ENCODE assay signal across 8 cellular contexts in genomic region chr4:73068496-73069337, GRCh38. TPM values are rescaled to one million over a fixed set of nuclear protein-coding genes. Genes with fewer than 3 reads are reported as not detected.
A peak's percentile ranks its signal among the peaks of the same experiment; 100 is the strongest.
DNase-seq lines count a peak whose midpoint lies in the region; ATAC-seq and TF ChIP-seq lines count a peak whose summit lies in the region.

No MANE protein-coding gene starts in this region.

- TF ChIP-seq CTCF in GM23338 (conservative IDR thresholded peaks at IDR 0.05; ENCODE audit: low read depth in 2 of 2) (no peak), VCaP (conservative IDR thresholded peaks at IDR 0.05) (no peak), neural crest cell (conservative IDR thresholded peaks at IDR 0.05) (peak; percentile 22)

- H3K9me3 Mint-ChIP-seq in GM23338 = no peaks in the 10 kb centered on the region; the same call in 2 of the 3 replicates
- no peaks in the 10 kb centered on the region for H3K9me3 Mint-ChIP-seq in neural crest cell

- H3K27me3 ChIP-seq in GM23338 (ENCODE audit: insufficient read depth) = no peaks in the 10 kb centered on the region
- H3K27me3 ChIP-seq in MG63 = no peaks in the 10 kb centered on the region

- peak overlapping the region; percentile 99 for H3K27ac Mint-ChIP-seq in GM23338
- peak overlapping the region; percentile 99 for H3K27ac Mint-ChIP-seq in neural crest cell (ENCODE audit: unreplicated experiment)

- H3K36me3 ChIP-seq in GM23338 (ENCODE audit: insufficient read depth) (0 out of 2 replicates have a peak, but pooled peaks cover 3% of the 10 kb centered on the region), MG63 (peaks cover 13% of the 10 kb centered on the region)

- no peaks in the 10 kb centered on the region for H3K9me3 ChIP-seq in MG63

- peak overlapping the region; percentile 79 for H3K4me2 ChIP-seq in GM23338

- no peaks in the 10 kb centered on the region for H3F3A ChIP-seq in GM23338 (replicated peaks; ENCODE audit: low read depth)

- no peaks in the 10 kb centered on the region for H3K4me1 ChIP-seq in GM23338 (ENCODE audit: insufficient read depth)

- peak overlapping the region; percentile 93 for H3K27ac ChIP-seq in GM23338 (ENCODE audit: low read depth)
- peak overlapping the region; percentile 94 for H3K27ac ChIP-seq in VCaP

- peak; percentile 5 for ATAC-seq in GM23338

- H3K36me3 Mint-ChIP-seq in GM23338 (ENCODE audit: low read depth) = peaks cover 15% of the 10 kb centered on the region
- H3K36me3 Mint-ChIP-seq in neural crest cell (ENCODE audit: low read depth) = peaks cover 7% of the 10 kb centered on the region

- H3K4me1 Mint-ChIP-seq in GM23338 (peaks cover 8% of the 10 kb centered on the region), neural crest cell (peaks cover 24% of the 10 kb centered on the region)

- H3K4me3 Mint-ChIP-seq in GM23338 = peak overlapping the region; percentile 79
- H3K4me3 Mint-ChIP-seq in neural crest cell = peak overlapping the region; percentile 88

- peak overlapping the region; percentile 24; the same call in 1 of the 2 replicates for H2AFZ ChIP-seq in GM23338

- no peaks in the 10 kb centered on the region for H4K20me1 ChIP-seq in GM23338 (replicated peaks; ENCODE audit: insufficient read depth)

- peaks cover 13% of the 10 kb centered on the region for H3K27me3 Mint-ChIP-seq in GM23338 (ENCODE audit: insufficient read depth, low read depth, poor library complexity)
- H3K27me3 Mint-ChIP-seq in neural crest cell (ENCODE audit: low read depth) = peaks cover 3% of the 10 kb centered on the region

- peaks cover 15% of the 10 kb centered on the region; the same call in 1 of the 2 replicates for H3K79me2 ChIP-seq in GM23338 (replicated peaks; ENCODE audit: insufficient read depth)

- DNase-seq in GM03348 (ENCODE audit: low spot score) = peak; percentile 15
- DNase-seq in GM23338 (ENCODE audit: low spot score) = peak; percentile 22
- DNase-seq in MG63 = no peak
- DNase-seq in fibroblast of peridontal ligament (ENCODE audit: extremely low read depth) = peak; percentile 45
- DNase-seq in neural crest cell (ENCODE audit: low read depth, low spot score) = peak; percentile 8
- DNase-seq in middle frontal gyrus (ENCODE audit: extremely low spot score, low spot score) = no peak
- DNase-seq in stimulated activated CD8-positive, alpha-beta memory T cell treated with anti-CD3 and anti-CD28 coated beads, Interleukin-4, amount 100 ng/mL, for 48 hours = no peak

- H3K4me3 ChIP-seq in GM23338 = peak overlapping the region; percentile 72
- peak overlapping the region; percentile 66 for H3K4me3 ChIP-seq in MG63

- H3K9me2 ChIP-seq in GM23338 (ENCODE audit: insufficient read depth) = no peaks in the 10 kb centered on the region

TF ChIP-seq in GM23338, 12 proteins besides CTCF, POLR2A, EP300 and RAD21 (continues in another document):
- no peak for TF ChIP-seq POLR2AphosphoS5 (IDR thresholded peaks at IDR 0.05; ENCODE audit: low read depth)
- TF ChIP-seq, protein P1, sequence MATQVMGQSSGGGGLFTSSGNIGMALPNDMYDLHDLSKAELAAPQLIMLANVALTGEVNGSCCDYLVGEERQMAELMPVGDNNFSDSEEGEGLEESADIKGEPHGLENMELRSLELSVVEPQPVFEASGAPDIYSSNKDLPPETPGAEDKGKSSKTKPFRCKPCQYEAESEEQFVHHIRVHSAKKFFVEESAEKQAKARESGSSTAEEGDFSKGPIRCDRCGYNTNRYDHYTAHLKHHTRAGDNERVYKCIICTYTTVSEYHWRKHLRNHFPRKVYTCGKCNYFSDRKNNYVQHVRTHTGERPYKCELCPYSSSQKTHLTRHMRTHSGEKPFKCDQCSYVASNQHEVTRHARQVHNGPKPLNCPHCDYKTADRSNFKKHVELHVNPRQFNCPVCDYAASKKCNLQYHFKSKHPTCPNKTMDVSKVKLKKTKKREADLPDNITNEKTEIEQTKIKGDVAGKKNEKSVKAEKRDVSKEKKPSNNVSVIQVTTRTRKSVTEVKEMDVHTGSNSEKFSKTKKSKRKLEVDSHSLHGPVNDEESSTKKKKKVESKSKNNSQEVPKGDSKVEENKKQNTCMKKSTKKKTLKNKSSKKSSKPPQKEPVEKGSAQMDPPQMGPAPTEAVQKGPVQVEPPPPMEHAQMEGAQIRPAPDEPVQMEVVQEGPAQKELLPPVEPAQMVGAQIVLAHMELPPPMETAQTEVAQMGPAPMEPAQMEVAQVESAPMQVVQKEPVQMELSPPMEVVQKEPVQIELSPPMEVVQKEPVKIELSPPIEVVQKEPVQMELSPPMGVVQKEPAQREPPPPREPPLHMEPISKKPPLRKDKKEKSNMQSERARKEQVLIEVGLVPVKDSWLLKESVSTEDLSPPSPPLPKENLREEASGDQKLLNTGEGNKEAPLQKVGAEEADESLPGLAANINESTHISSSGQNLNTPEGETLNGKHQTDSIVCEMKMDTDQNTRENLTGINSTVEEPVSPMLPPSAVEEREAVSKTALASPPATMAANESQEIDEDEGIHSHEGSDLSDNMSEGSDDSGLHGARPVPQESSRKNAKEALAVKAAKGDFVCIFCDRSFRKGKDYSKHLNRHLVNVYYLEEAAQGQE (IDR thresholded peaks at IDR 0.05; ENCODE audit: unreplicated experiment) = no peak
- no peak for TF ChIP-seq NANOG (IDR thresholded peaks at IDR 0.05; ENCODE audit: borderline replicate concordance)
- TF ChIP-seq ZNF114 (CRISPR knock-in tag; IDR thresholded peaks at IDR 0.05) = no peak
- no peak for TF ChIP-seq CREB1 (CRISPR knock-in tag; IDR thresholded peaks at IDR 0.05; ENCODE audit: low read depth)
- no peak for TF ChIP-seq ZNF331 (CRISPR knock-in tag; IDR thresholded peaks at IDR 0.05; ENCODE audit: low read depth)
- no peak for TF ChIP-seq EZH2phosphoT487 (IDR thresholded peaks at IDR 0.05; ENCODE audit: unreplicated experiment)
- no peak for TF ChIP-seq JUNB (IDR thresholded peaks at IDR 0.05; ENCODE audit: unreplicated experiment)
- TF ChIP-seq EZH2 (IDR thresholded peaks at IDR 0.05; ENCODE audit: low read depth, unreplicated experiment) = no peak
- no peak for TF ChIP-seq STAT1 (IDR thresholded peaks at IDR 0.05; ENCODE audit: unreplicated experiment)
- TF ChIP-seq, protein P2, sequence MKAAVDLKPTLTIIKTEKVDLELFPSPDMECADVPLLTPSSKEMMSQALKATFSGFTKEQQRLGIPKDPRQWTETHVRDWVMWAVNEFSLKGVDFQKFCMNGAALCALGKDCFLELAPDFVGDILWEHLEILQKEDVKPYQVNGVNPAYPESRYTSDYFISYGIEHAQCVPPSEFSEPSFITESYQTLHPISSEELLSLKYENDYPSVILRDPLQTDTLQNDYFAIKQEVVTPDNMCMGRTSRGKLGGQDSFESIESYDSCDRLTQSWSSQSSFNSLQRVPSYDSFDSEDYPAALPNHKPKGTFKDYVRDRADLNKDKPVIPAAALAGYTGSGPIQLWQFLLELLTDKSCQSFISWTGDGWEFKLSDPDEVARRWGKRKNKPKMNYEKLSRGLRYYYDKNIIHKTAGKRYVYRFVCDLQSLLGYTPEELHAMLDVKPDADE (IDR thresholded peaks at IDR 0.05) = no peak

RNA-seq across cellular contexts. Expression of gene COX18, which starts 0.8 kb away (rescaled TPM):
- 44.7 and 55.7 TPM in 2 replicates for total RNA-seq in GM23338 (2014; rRNA removed; shearing (Covaris generic))
- 9.6 and 10.5 TPM in 2 replicates for polyA plus RNA-seq in GM23338 (2016; fragmentation: Nextera tagmentation; extraction: Ambion mirVana)
- total RNA-seq in MG63 (2014; rRNA removed; shearing (Covaris generic); ENCODE audit: low replicate concordance) = 17.8 and 18.2 TPM in 2 replicates
- total RNA-seq in neural crest cell = 20.1 and 20.4 TPM in 2 replicates

Comparison
In these comparisons a context has a peak if more than half of its experiments do, and no peak if none do; other contexts are left out.
1. DNase-seq: peak in GM03348 (single experiment), GM23338 (single experiment), fibroblast of peridontal ligament (single experiment) and neural crest cell (single experiment); none in MG63 (single experiment), middle frontal gyrus (single experiment) and stimulated activated CD8-positive, alpha-beta memory T cell treated with anti-CD3 and anti-CD28 coated beads, Interleukin-4, amount 100 ng/mL, for 48 hours (single experiment).